Comparison of ENCODE assay signal across 14 cellular contexts in genomic region chr7:128194533-128195282, GRCh38. TPM values are rescaled to one million over a fixed set of nuclear protein-coding genes. Genes with fewer than 3 reads are reported as not detected.
"Had no signal": no experiment of that assay in that cellular context is flagged by ENCODE, and none has a peak within 500 bp of the region (broad histone marks: within the 10 kb centered on the region; RNA-seq: fewer than 3 reads in every experiment).

No MANE protein-coding gene starts in this region.

- ATAC-seq: body of pancreas; effector memory CD8-positive, alpha-beta T cell; stimulated activated memory B cell treated with anti-CD40 and anti-IgM and Interleukin-4, amounts not matched to agents 10 μg/mL and 1 μg/mL and 100 μg/mL, for 72 hours had no signal

- H3K27me3 ChIP-seq: body of pancreas had no signal

- H3K9ac ChIP-seq: parathyroid adenoma had no signal

- H2AFZ ChIP-seq: parathyroid adenoma had no signal

- DNase-seq: amniotic stem cell; body of pancreas; effector memory CD8-positive, alpha-beta T cell; erythroblast; hippocampal formation; retina; substantia nigra; trophoblast cell had no signal

- H3K27ac ChIP-seq: body of pancreas, parathyroid adenoma, skin epidermis had no signal

- H3K4me3 ChIP-seq: body of pancreas, skin epidermis had no signal

- H3K4me1 ChIP-seq: body of pancreas, parathyroid adenoma had no signal

- H3K79me2 ChIP-seq: parathyroid adenoma had no signal

RNA-seq across cellular contexts. Expression of gene LEP, which starts 46.4 kb away (rescaled TPM):
- total RNA-seq: glomerular endothelial cell; myocyte; T-helper 2 cell treated with Interferon-gamma antibody and Interleukin-4, amounts not matched to agents 100 ng/mL and 5 ng/mL, for 36 hours had no signal
